Comparison of ENCODE assay signal across 8 cellular contexts in the genomic region with DNA sequence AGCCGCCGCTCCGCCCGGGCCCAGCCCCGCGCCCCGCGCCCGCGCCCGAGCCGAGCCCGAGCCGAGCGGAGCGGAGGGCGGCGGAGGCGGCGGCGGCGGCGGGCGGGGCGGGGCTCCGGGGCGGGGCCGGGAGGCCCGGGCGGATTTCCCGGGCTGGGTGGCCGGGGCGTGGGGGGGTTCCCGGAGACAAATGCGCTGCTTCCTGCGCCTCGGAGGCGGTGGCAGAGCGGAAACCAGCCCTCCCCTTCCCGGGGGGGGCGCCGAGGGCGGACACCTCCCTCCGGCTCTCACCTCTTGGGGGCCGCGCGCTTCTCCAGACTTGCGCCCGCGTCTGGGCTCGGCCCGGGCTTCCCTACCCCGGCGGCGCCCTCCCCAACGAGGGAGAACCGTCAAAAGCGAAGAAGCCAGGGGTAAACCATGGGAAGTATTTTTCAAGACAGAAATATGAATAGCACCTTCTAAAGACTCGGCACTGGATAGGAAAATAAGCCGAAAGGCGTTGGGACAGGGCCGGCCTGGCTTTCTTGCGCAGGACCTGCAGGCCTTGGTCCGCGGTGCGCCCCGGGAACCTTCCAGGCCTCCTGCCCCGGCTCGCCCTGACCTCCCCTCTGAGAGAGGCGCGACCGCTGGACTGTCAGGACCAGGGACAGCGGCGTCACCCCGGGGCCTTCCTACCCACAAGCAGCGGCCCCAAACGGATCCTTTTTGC. TPM values are rescaled to one million over a fixed set of nuclear protein-coding genes. Genes with fewer than 3 reads are reported as not detected.
A peak's percentile ranks its signal among the peaks of the same experiment; 100 is the strongest.
DNase-seq lines count a peak whose midpoint lies in the region; ATAC-seq and TF ChIP-seq lines count a peak whose summit lies in the region.

A gene (minus strand): TSS at position 79 of the 709 bp plus-strand sequence. CDS start 88 bp downstream, outside the sequence.

- CTCF ChIA-PET in A673 (lab: Charles Lee), result interaction anchor here (1.2 kb wide), 1 partner anchor 56 kb away, joined by 9 read pairs; no protein-coding TSS in a partner anchor

- peak; percentile 55 to 71 for ATAC-seq in activated T-cell treated with anti-CD3 and anti-CD28 coated beads, Interleukin-2, amount 50 U/mL, for 4 hours
- peak; percentile 23 for ATAC-seq in esophagus mucosa
- ATAC-seq in naive B cell (ENCODE audit: low read depth in 2 of 2), result peak; percentile 57 to 64
- ATAC-seq in HG03439 (IDR thresholded peaks at IDR 0.05; ENCODE audit: unreplicated experiment), result no peak

- peak; percentile 68 for DNase-seq in A673 (ENCODE audit: low spot score)
- peak; percentile 81 for DNase-seq in GM19238 (ENCODE audit: insufficient read length, low spot score)
- DNase-seq in NOMO-1 treated with DMSO at 0.1 percent for 48 hours (lab: John Stamatoyannopoulos, UW; ENCODE audit: unreplicated experiment), result peak; percentile 40
- DNase-seq in activated T-cell treated with anti-CD3 and anti-CD28 coated beads, Interleukin-2, amount 50 U/mL, for 4 hours, result peak; percentile 68
- peak; percentile 71 for DNase-seq in naive B cell
- DNase-seq in stimulated activated naive CD4-positive, alpha-beta T cell (lab: John Stamatoyannopoulos, UW), result peak; percentile 42 to 78 (median 62)

- no peaks in the 10 kb centered on the region for H3K9me3 Mint-ChIP-seq in activated T-cell treated with anti-CD3 and anti-CD28 coated beads, Interleukin-2, amount 50 U/mL, for 4 hours
- no peaks in the 10 kb centered on the region for H3K9me3 Mint-ChIP-seq in naive B cell

- BruUV-seq in A673 (replicated peaks; lab: Mats Ljungman, UMichigan), result no TSS peak

- POLR2A ChIA-PET in A673 (lab: Charles Lee; ENCODE audit: low non-redundant PET), result no interaction called here

- H3K27me3 Mint-ChIP-seq in activated T-cell treated with anti-CD3 and anti-CD28 coated beads, Interleukin-2, amount 50 U/mL, for 4 hours (ENCODE audit: low read depth), result peaks cover 2% of the 10 kb centered on the region
- peaks cover 0 to 21% (median 6%) of the 10 kb centered on the region in 3 donors for H3K27me3 Mint-ChIP-seq in naive B cell

- no peaks in the 10 kb centered on the region for H3K9me3 ChIP-seq in A673 (ENCODE audit: low read depth, low read length, poor library complexity, severe bottlenecking)

- peaks cover 10% of the 10 kb centered on the region for H3K36me3 ChIP-seq in A673 (ENCODE audit: insufficient read depth, low read length, poor library complexity, severe bottlenecking)

- H3K4me3 ChIP-seq in A673 (ENCODE audit: low read depth, low read length, poor library complexity, severe bottlenecking), result peak within 1 kb of the TSS; percentile 56

- H3K4me1 Mint-ChIP-seq in activated T-cell treated with anti-CD3 and anti-CD28 coated beads, Interleukin-2, amount 50 U/mL, for 4 hours (ENCODE audit: low read depth), result peaks cover 14% of the 10 kb centered on the region
- peaks cover 8 to 34% (median 25%) of the 10 kb centered on the region in 3 donors for H3K4me1 Mint-ChIP-seq in naive B cell

- intact Hi-C loops in A673 (cut with micrococcal nuclease; ENCODE audit: unreplicated experiment), result loop anchor here (2.0 to 10.0 kb wide), 2 partner anchors 72 to 224 kb away; a partner anchor contains a TSS

- no peak for TF ChIP-seq CTCF in A673 (conservative IDR thresholded peaks at IDR 0.05; ENCODE audit: low read depth, low read length)

- no peaks in the 10 kb centered on the region for H3K27me3 ChIP-seq in A673 (replicated peaks; ENCODE audit: insufficient read depth, low read depth, low read length, poor library complexity)

- no peak within 1 kb of the TSS for H3K27ac Mint-ChIP-seq in naive B cell

- peak within 1 kb of the TSS; percentile 71 for H3K27ac ChIP-seq in A673 (ENCODE audit: low read depth, low read length, poor library complexity, severe bottlenecking)

- H3K4me1 ChIP-seq in A673 (ENCODE audit: insufficient read depth, low read length, poor library complexity, severe bottlenecking), result peaks cover 45% of the 10 kb centered on the region

- H3K4me3 Mint-ChIP-seq in activated T-cell treated with anti-CD3 and anti-CD28 coated beads, Interleukin-2, amount 50 U/mL, for 4 hours, result peak within 1 kb of the TSS; percentile 69
- H3K4me3 Mint-ChIP-seq in naive B cell, result peak within 1 kb of the TSS; percentile 75 to 86 (median 78)

- no peaks in the 10 kb centered on the region for H3K36me3 Mint-ChIP-seq in activated T-cell treated with anti-CD3 and anti-CD28 coated beads, Interleukin-2, amount 50 U/mL, for 4 hours (ENCODE audit: insufficient read depth)
- no peaks in the 10 kb centered on the region for H3K36me3 Mint-ChIP-seq in naive B cell

RNA-seq across cellular contexts. Expression of the gene that starts here (rescaled TPM):
- total RNA-seq in A673 (2021), result 5.4 and 10.4 TPM in 2 replicates
- total RNA-seq in activated T-cell treated with anti-CD3 and anti-CD28 coated beads, Interleukin-2, amount 50 U/mL, for 4 hours, result 10 to 100 TPM in 1 of 3 donors, 1 to 10 TPM in 2; 9.4 to 10.1 (median 9.8) TPM
- total RNA-seq in esophagus mucosa, result 5.8 TPM
- under 1 TPM in 3 of 6 donors, not detected in 3; 0.17 to 0.21 (median 0.19) TPM for polyA plus RNA-seq in naive B cell (ENCODE audit: low read depth in 6 of 6)

Comparison
In these comparisons a context has a peak if more than half of its experiments do, and no peak if none do; other contexts are left out.
1. Peak in DNase-seq and ATAC-seq in naive B cell; RNA of the gene not detected or under 1 TPM.